Comparison of ENCODE assay signal across 14 cellular contexts in genomic region chr2:11346129-11346528, GRCh38. TPM values are rescaled to one million over a fixed set of nuclear protein-coding genes. Genes with fewer than 3 reads are reported as not detected.
A peak's percentile ranks its signal among the peaks of the same experiment; 100 is the strongest.
DNase-seq lines count a peak whose midpoint lies in the region; ATAC-seq and TF ChIP-seq lines count a peak whose summit lies in the region.
"Had no signal": no experiment of that assay in that cellular context is flagged by ENCODE, and none has a peak within 500 bp of the region (broad histone marks: within the 10 kb centered on the region; RNA-seq: fewer than 3 reads in every experiment).

No MANE protein-coding gene starts in this region.

- TF ChIP-seq CTCF in colonic mucosa (IDR thresholded peaks at IDR 0.05) (no peak), upper lobe of left lung (IDR thresholded peaks at IDR 0.05) (no peak)

- no peak overlapping the region for H3K27ac Mint-ChIP-seq in activated CD4-positive, alpha-beta memory T cell treated with anti-CD3 and anti-CD28 coated beads for 36 hours
- H3K27ac Mint-ChIP-seq in activated CD4-positive, alpha-beta memory T cell treated with anti-CD3 and anti-CD28 coated beads, Interleukin-2, amount 10 ng/mL, durations not matched to agents 7 days and 5 days, result no peak overlapping the region
- peak overlapping the region in 5 of 9 donors; percentile 17 to 85 (median 23) for H3K27ac Mint-ChIP-seq in naive thymus-derived CD4-positive, alpha-beta T cell

- H3K27me3 ChIP-seq in colonic mucosa (no peaks in the 10 kb centered on the region), upper lobe of left lung (no peaks in the 10 kb centered on the region)
- no peaks in the 10 kb centered on the region for H3K27me3 ChIP-seq in naive thymus-derived CD4-positive, alpha-beta T cell (ENCODE audit: control insufficient read depth in 2 of 2, insufficient read depth in 2 of 2, low read length in 2 of 2)

- H3K4me1 ChIP-seq in colonic mucosa, result peaks cover 17% of the 10 kb centered on the region
- peaks cover 10 to 12% of the 10 kb centered on the region in 2 donors for H3K4me1 ChIP-seq in naive thymus-derived CD4-positive, alpha-beta T cell (ENCODE audit: control insufficient read depth in 2 of 2, insufficient read depth in 2 of 2, low read length in 2 of 2)
- peaks cover 15 to 41% (median 24%) of the 10 kb centered on the region in 4 donors for H3K4me1 ChIP-seq in upper lobe of left lung

- peak overlapping the region; percentile 20 for H3K4me3 Mint-ChIP-seq in activated CD4-positive, alpha-beta memory T cell treated with anti-CD3 and anti-CD28 coated beads for 36 hours
- H3K4me3 Mint-ChIP-seq in activated CD4-positive, alpha-beta memory T cell treated with anti-CD3 and anti-CD28 coated beads, Interleukin-2, amount 10 ng/mL, durations not matched to agents 7 days and 5 days, result no peak overlapping the region
- peak overlapping the region in 5 of 10 donors; percentile 4 to 91 (median 82) for H3K4me3 Mint-ChIP-seq in naive thymus-derived CD4-positive, alpha-beta T cell

- TF ChIP-seq POLR2A in upper lobe of left lung (IDR thresholded peaks at IDR 0.05), result no peak

- no peaks in the 10 kb centered on the region for H3K9me3 Mint-ChIP-seq in activated CD4-positive, alpha-beta memory T cell treated with anti-CD3 and anti-CD28 coated beads for 36 hours
- no peaks in the 10 kb centered on the region for H3K9me3 Mint-ChIP-seq in activated CD4-positive, alpha-beta memory T cell treated with anti-CD3 and anti-CD28 coated beads, Interleukin-2, amount 10 ng/mL, durations not matched to agents 7 days and 5 days
- no peaks in the 10 kb centered on the region for H3K9me3 Mint-ChIP-seq in naive thymus-derived CD4-positive, alpha-beta T cell
- H3K9me3 Mint-ChIP-seq: activated naive CD4-positive, alpha-beta T cell treated with anti-CD3 and anti-CD28 coated beads, Interleukin-2, amount 50 U/mL, for 72 hours had no signal

- peak overlapping the region in 1 of 2 donors; percentile 77 for H3K9ac ChIP-seq in colonic mucosa (ENCODE audit: low read depth in 2 of 2, low read length in 2 of 2)

- H3K27ac ChIP-seq in colonic mucosa (peak overlapping the region; percentile 98), upper lobe of left lung (peak overlapping the region; percentile 97 to 100 (median 98))
- H3K27ac ChIP-seq in naive thymus-derived CD4-positive, alpha-beta T cell (ENCODE audit: low read depth, low read length), result no peak overlapping the region
- H3K27ac ChIP-seq: neutrophil had no signal

- POLR2A ChIA-PET in activated CD4-positive, alpha-beta memory T cell treated with anti-CD3 and anti-CD28 coated beads for 36 hours (lab: Charles Lee), result interaction anchor here (0.7 kb wide), 1 partner anchor 26 kb away, joined by 4 read pairs; no protein-coding TSS in a partner anchor
- POLR2A ChIA-PET in activated CD4-positive, alpha-beta memory T cell treated with anti-CD3 and anti-CD28 coated beads, Interleukin-2, amount 10 ng/mL, durations not matched to agents 7 days and 5 days (lab: Charles Lee), result interaction anchor here (0.5 to 1.1 kb wide), 3 partner anchors 10 to 128 kb away, joined by 3 to 4 read pairs (median 3); no protein-coding TSS in a partner anchor
- POLR2A ChIA-PET in naive thymus-derived CD4-positive, alpha-beta T cell (lab: Charles Lee), result interaction anchor here (1.0 to 1.3 kb wide), 2 partner anchors 190 to 898 kb away, joined by 3 to 7 read pairs; partner anchors contain the start of genes ODC1 and SLC66A3

- H3K36me3 Mint-ChIP-seq in activated CD4-positive, alpha-beta memory T cell treated with anti-CD3 and anti-CD28 coated beads for 36 hours, result no peaks in the 10 kb centered on the region
- no peaks in the 10 kb centered on the region for H3K36me3 Mint-ChIP-seq in activated CD4-positive, alpha-beta memory T cell treated with anti-CD3 and anti-CD28 coated beads, Interleukin-2, amount 10 ng/mL, durations not matched to agents 7 days and 5 days (ENCODE audit: low read depth)
- no peaks in the 10 kb centered on the region for H3K36me3 Mint-ChIP-seq in naive thymus-derived CD4-positive, alpha-beta T cell

- no peaks in the 10 kb centered on the region for H3K36me3 ChIP-seq in colonic mucosa
- H3K36me3 ChIP-seq in naive thymus-derived CD4-positive, alpha-beta T cell (ENCODE audit: control insufficient read depth in 2 of 3, insufficient read depth in 3 of 3, low read length in 3 of 3), result peaks cover 0 to 6% (median 0%) of the 10 kb centered on the region in 3 experiments
- no peaks in the 10 kb centered on the region for H3K36me3 ChIP-seq in upper lobe of left lung
- H3K36me3 ChIP-seq: neutrophil, SJCRH30 had no signal

- no peak for DNase-seq in activated CD4-positive, alpha-beta memory T cell treated with anti-CD3 and anti-CD28 coated beads for 36 hours
- DNase-seq in activated CD4-positive, alpha-beta memory T cell treated with anti-CD3 and anti-CD28 coated beads, Interleukin-2, amount 10 ng/mL, durations not matched to agents 7 days and 5 days, result no peak
- DNase-seq in colonic mucosa, result no peak
- DNase-seq in naive thymus-derived CD4-positive, alpha-beta T cell, result no peak
- no peak for DNase-seq in upper lobe of left lung
- DNase-seq in NCI-H1105 (lab: John Stamatoyannopoulos, UW), result no peak
- no peak for DNase-seq in NCI-H2107 treated with DMSO at 0.1 percent for 48 hours (lab: John Stamatoyannopoulos, UW; ENCODE audit: unreplicated experiment)
- no peak for DNase-seq in NCI-H2029 treated with DMSO at 0.1 percent for 48 hours (lab: John Stamatoyannopoulos, UW)
- DNase-seq: ACHN; activated CD4-positive, alpha-beta T cell treated with anti-CD3 and anti-CD28 coated beads, Interleukin-2, amount 50 U/mL, for 1 hour; GDM1 had no signal

- no peak for TF ChIP-seq EP300 in upper lobe of left lung (IDR thresholded peaks at IDR 0.05)

- H3K4me3 ChIP-seq in colonic mucosa, result no peak overlapping the region
- H3K4me3 ChIP-seq in naive thymus-derived CD4-positive, alpha-beta T cell (ENCODE audit: low read length), result no peak overlapping the region
- H3K4me3 ChIP-seq in upper lobe of left lung, result no peak overlapping the region

- H3K9me3 ChIP-seq in colonic mucosa (no peaks in the 10 kb centered on the region), upper lobe of left lung (no peaks in the 10 kb centered on the region)
- no peaks in the 10 kb centered on the region for H3K9me3 ChIP-seq in naive thymus-derived CD4-positive, alpha-beta T cell (ENCODE audit: control insufficient read depth in 2 of 3, low read length in 3 of 3)
- H3K9me3 ChIP-seq: neutrophil, SJCRH30 had no signal

- H3K27me3 Mint-ChIP-seq in activated CD4-positive, alpha-beta memory T cell treated with anti-CD3 and anti-CD28 coated beads for 36 hours, result no peaks in the 10 kb centered on the region
- H3K27me3 Mint-ChIP-seq in activated CD4-positive, alpha-beta memory T cell treated with anti-CD3 and anti-CD28 coated beads, Interleukin-2, amount 10 ng/mL, durations not matched to agents 7 days and 5 days, result peaks cover 24% of the 10 kb centered on the region
- peaks cover 0 to 36% (median 0%) of the 10 kb centered on the region in 5 donors for H3K27me3 Mint-ChIP-seq in naive thymus-derived CD4-positive, alpha-beta T cell

- ATAC-seq in naive thymus-derived CD4-positive, alpha-beta T cell, result no peak
- ATAC-seq in upper lobe of left lung (ENCODE audit: low FRiP score in 2 of 2), result no peak
- ATAC-seq: activated naive CD4-positive, alpha-beta T cell treated with anti-CD3 and anti-CD28 coated beads, Interleukin-2, amount 50 U/mL, for 72 hours had no signal

- peaks cover 14% of the 10 kb centered on the region for H3K4me1 Mint-ChIP-seq in activated CD4-positive, alpha-beta memory T cell treated with anti-CD3 and anti-CD28 coated beads for 36 hours (ENCODE audit: low read depth)
- H3K4me1 Mint-ChIP-seq in activated CD4-positive, alpha-beta memory T cell treated with anti-CD3 and anti-CD28 coated beads, Interleukin-2, amount 10 ng/mL, durations not matched to agents 7 days and 5 days, result peaks cover 20% of the 10 kb centered on the region
- peaks cover 13 to 27% (median 22%) of the 10 kb centered on the region in 7 donors for H3K4me1 Mint-ChIP-seq in naive thymus-derived CD4-positive, alpha-beta T cell

- CTCF ChIA-PET in activated CD4-positive, alpha-beta memory T cell treated with anti-CD3 and anti-CD28 coated beads for 36 hours (lab: Charles Lee), result interaction anchor here (0.6 to 1.3 kb wide), 2 partner anchors 115 to 131 kb away, joined by 3 to 4 read pairs; no protein-coding TSS in a partner anchor
- CTCF ChIA-PET in activated CD4-positive, alpha-beta memory T cell treated with anti-CD3 and anti-CD28 coated beads, Interleukin-2, amount 10 ng/mL, durations not matched to agents 7 days and 5 days (lab: Charles Lee), result interaction anchor here (0.7 kb wide), 1 partner anchor 106 kb away, joined by 5 read pairs; no protein-coding TSS in a partner anchor
- CTCF ChIA-PET in naive thymus-derived CD4-positive, alpha-beta T cell (lab: Charles Lee), result no interaction called here

- intact Hi-C loops in activated CD4-positive, alpha-beta memory T cell treated with anti-CD3 and anti-CD28 coated beads for 36 hours (cut with micrococcal nuclease), result loop anchor here (10.0 kb wide), 3 partner anchors 141 to 409 kb away; no protein-coding TSS in a partner anchor
- intact Hi-C loops in colonic mucosa (cut with DNase I), result loop anchor here (10.0 kb wide), 1 partner anchor 59 kb away; no protein-coding TSS in a partner anchor
- intact Hi-C loops in naive thymus-derived CD4-positive, alpha-beta T cell (cut with micrococcal nuclease), result loop anchor here (10.0 kb wide), 5 partner anchors 399 to 1391 kb away; partner anchors contain the start of genes GRHL1 (in 1 of the 2), LPIN1 (in 1 of the 2), NOL10 (in 1 of the 2) and TRIB2 (in 1 of the 2)

- 91 to 98% methylated on average over 3 of the region's 3 CpGs for WGBS in upper lobe of left lung, 2 donors

RNA-seq across cellular contexts. Expression of gene ROCK2, which starts 1.7 kb away (rescaled TPM):
- 10 to 100 TPM; 16.6 to 19.2 TPM for total RNA-seq in activated CD4-positive, alpha-beta memory T cell treated with anti-CD3 and anti-CD28 coated beads for 36 hours
- 10 to 100 TPM; 21.3 to 22.6 TPM for total RNA-seq in activated CD4-positive, alpha-beta memory T cell treated with anti-CD3 and anti-CD28 coated beads, Interleukin-2, amount 10 ng/mL, durations not matched to agents 7 days and 5 days
- total RNA-seq in colonic mucosa (10 to 100 TPM; 62.7 to 80.9 TPM), upper lobe of left lung (10 to 100 TPM; 37.6 to 99.7 (median 56.2) TPM)
- total RNA-seq in naive thymus-derived CD4-positive, alpha-beta T cell, result 10 to 100 TPM; 12.0 to 23.9 (median 18.8) TPM
- 10 to 100 TPM; 13.2 to 16.2 TPM for polyA plus RNA-seq in naive thymus-derived CD4-positive, alpha-beta T cell

Comparison
In these comparisons a context has a peak if more than half of its experiments do, and no peak if none do; other contexts are left out.
1. H3K27ac Mint-ChIP-seq: peak in naive thymus-derived CD4-positive, alpha-beta T cell (5 of 9); none in activated CD4-positive, alpha-beta memory T cell treated with anti-CD3 and anti-CD28 coated beads for 36 hours (single experiment) and activated CD4-positive, alpha-beta memory T cell treated with anti-CD3 and anti-CD28 coated beads, Interleukin-2, amount 10 ng/mL, durations not matched to agents 7 days and 5 days (single experiment).